Comparison of ENCODE assay signal across 8 cellular contexts in the genomic region with DNA sequence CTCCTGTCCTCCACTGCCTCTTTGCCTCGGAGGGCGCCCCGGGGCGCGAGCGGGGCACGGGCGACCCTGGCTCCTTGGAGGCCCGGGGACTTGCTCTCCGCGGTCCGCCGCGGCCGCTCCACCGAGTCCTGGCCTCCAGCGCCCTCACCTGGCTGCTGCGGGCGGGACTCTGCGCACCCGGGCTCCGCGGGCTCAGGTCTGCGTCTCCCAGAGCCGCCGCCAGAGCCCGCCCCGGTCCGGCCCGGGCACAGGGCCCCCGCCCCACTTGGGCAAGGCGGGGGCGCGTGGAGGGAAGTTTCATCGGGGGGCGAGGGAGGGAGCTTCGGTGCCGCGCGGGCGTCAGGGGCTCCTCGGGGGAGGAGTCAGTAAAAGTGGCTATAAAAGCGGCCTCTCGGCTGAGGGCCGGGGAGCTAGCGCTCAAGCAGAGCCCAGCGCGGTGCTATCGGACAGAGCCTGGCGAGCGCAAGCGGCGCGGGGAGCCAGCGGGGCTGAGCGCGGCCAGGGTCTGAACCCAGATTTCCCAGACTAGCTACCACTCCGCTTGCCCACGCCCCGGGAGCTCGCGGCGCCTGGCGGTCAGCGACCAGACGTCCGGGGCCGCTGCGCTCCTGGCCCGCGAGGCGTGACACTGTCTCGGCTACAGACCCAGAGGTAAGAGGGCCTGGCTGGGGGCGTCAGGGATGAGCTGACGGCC. TPM values are rescaled to one million over a fixed set of nuclear protein-coding genes. Genes with fewer than 3 reads are reported as not detected.
DNase-seq lines count a peak whose midpoint lies in the region; ATAC-seq and TF ChIP-seq lines count a peak whose summit lies in the region.

A gene with protein sequence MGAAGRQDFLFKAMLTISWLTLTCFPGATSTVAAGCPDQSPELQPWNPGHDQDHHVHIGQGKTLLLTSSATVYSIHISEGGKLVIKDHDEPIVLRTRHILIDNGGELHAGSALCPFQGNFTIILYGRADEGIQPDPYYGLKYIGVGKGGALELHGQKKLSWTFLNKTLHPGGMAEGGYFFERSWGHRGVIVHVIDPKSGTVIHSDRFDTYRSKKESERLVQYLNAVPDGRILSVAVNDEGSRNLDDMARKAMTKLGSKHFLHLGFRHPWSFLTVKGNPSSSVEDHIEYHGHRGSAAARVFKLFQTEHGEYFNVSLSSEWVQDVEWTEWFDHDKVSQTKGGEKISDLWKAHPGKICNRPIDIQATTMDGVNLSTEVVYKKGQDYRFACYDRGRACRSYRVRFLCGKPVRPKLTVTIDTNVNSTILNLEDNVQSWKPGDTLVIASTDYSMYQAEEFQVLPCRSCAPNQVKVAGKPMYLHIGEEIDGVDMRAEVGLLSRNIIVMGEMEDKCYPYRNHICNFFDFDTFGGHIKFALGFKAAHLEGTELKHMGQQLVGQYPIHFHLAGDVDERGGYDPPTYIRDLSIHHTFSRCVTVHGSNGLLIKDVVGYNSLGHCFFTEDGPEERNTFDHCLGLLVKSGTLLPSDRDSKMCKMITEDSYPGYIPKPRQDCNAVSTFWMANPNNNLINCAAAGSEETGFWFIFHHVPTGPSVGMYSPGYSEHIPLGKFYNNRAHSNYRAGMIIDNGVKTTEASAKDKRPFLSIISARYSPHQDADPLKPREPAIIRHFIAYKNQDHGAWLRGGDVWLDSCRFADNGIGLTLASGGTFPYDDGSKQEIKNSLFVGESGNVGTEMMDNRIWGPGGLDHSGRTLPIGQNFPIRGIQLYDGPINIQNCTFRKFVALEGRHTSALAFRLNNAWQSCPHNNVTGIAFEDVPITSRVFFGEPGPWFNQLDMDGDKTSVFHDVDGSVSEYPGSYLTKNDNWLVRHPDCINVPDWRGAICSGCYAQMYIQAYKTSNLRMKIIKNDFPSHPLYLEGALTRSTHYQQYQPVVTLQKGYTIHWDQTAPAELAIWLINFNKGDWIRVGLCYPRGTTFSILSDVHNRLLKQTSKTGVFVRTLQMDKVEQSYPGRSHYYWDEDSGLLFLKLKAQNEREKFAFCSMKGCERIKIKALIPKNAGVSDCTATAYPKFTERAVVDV (N-terminal part only) (plus strand): TSS at position 407 of the 694 bp plus-strand sequence. CDS start 94,510 bp downstream, outside the sequence.

- intact Hi-C loops in activated T-helper 1 cell treated with anti-CD3 and anti-CD28 coated beads, Interleukin-12 subunit alpha, Interleukin-12 subunit beta, Interleukin-2, Interleukin-4 antibody, amounts not matched to agents 30 ng/mL and 10 ng/mL and 1 ng/mL, durations not matched to agents 14 hours and 24 hours and 36 hours (cut with micrococcal nuclease) = loop anchor here (5.0 to 10.0 kb wide), 3 partner anchors 76 to 488 kb away; no protein-coding TSS in a partner anchor
- intact Hi-C loops in testis (cut with DNase I; ENCODE audit: low total_unique reads) = loop anchor here (5.0 kb wide), 2 partner anchors 207 to 322 kb away; no protein-coding TSS in a partner anchor

- no peak for ATAC-seq in GM21717 (IDR thresholded peaks at IDR 0.05; ENCODE audit: unreplicated experiment)

- peak within 1 kb of the TSS; percentile 66 for H3K4me3 Mint-ChIP-seq in activated T-helper 1 cell treated with anti-CD3 and anti-CD28 coated beads, Interleukin-12 subunit alpha, Interleukin-12 subunit beta, Interleukin-2, Interleukin-4 antibody, amounts not matched to agents 30 ng/mL and 10 ng/mL and 1 ng/mL, durations not matched to agents 14 hours and 24 hours and 36 hours
- H3K4me3 Mint-ChIP-seq in nephron = peak within 1 kb of the TSS; percentile 79 to 89 (median 84)

- H3K27me3 ChIP-seq in BE2C (peaks cover 39% of the 10 kb centered on the region), testis (no peaks in the 10 kb centered on the region)

- H3K27me3 Mint-ChIP-seq in activated T-helper 1 cell treated with anti-CD3 and anti-CD28 coated beads, Interleukin-12 subunit alpha, Interleukin-12 subunit beta, Interleukin-2, Interleukin-4 antibody, amounts not matched to agents 30 ng/mL and 10 ng/mL and 1 ng/mL, durations not matched to agents 14 hours and 24 hours and 36 hours (ENCODE audit: insufficient read depth) = peaks cover 53% of the 10 kb centered on the region
- peaks cover 67% of the 10 kb centered on the region for H3K27me3 Mint-ChIP-seq in nephron (ENCODE audit: low read depth)

- H3K36me3 Mint-ChIP-seq in activated T-helper 1 cell treated with anti-CD3 and anti-CD28 coated beads, Interleukin-12 subunit alpha, Interleukin-12 subunit beta, Interleukin-2, Interleukin-4 antibody, amounts not matched to agents 30 ng/mL and 10 ng/mL and 1 ng/mL, durations not matched to agents 14 hours and 24 hours and 36 hours (ENCODE audit: low read depth) = no peaks in the 10 kb centered on the region
- no peaks in the 10 kb centered on the region for H3K36me3 Mint-ChIP-seq in nephron (ENCODE audit: low read depth)

- H3K4me1 Mint-ChIP-seq in activated T-helper 1 cell treated with anti-CD3 and anti-CD28 coated beads, Interleukin-12 subunit alpha, Interleukin-12 subunit beta, Interleukin-2, Interleukin-4 antibody, amounts not matched to agents 30 ng/mL and 10 ng/mL and 1 ng/mL, durations not matched to agents 14 hours and 24 hours and 36 hours (ENCODE audit: low read depth) = peaks cover 17% of the 10 kb centered on the region
- H3K4me1 Mint-ChIP-seq in nephron = peaks cover 37% of the 10 kb centered on the region

- H3K36me3 ChIP-seq in BE2C (no peaks in the 10 kb centered on the region), testis (ENCODE audit: low read depth, missing control alignments) (no peaks in the 10 kb centered on the region)

- 0 to 1% methylated on average over 2 to 72 of the region's 75 CpGs for WGBS in testis, 2 donors

- H3K27ac ChIP-seq in testis = no peak within 1 kb of the TSS

- no peaks in the 10 kb centered on the region for H3K9me3 ChIP-seq in BE2C
- H3K9me3 ChIP-seq in testis = no peaks in the 10 kb centered on the region

- TF ChIP-seq CTCF in BE2C (IDR thresholded peaks at IDR 0.05; ENCODE audit: low read depth, low read length) (peak; percentile 56), foreskin fibroblast (IDR thresholded peaks at IDR 0.05; ENCODE audit: low read depth, low read length) (peak; percentile 80), nephron (IDR thresholded peaks at IDR 0.05; ENCODE audit: unreplicated experiment in 3 of 3) (peak; percentile 82 to 90 (median 88)), testis (IDR thresholded peaks at IDR 0.05) (peak; percentile 77 to 89 (median 86))

- no peak for TF ChIP-seq POLR2A in testis (IDR thresholded peaks at IDR 0.05)

- H3K4me3 ChIP-seq in BE2C (ENCODE audit: low read depth, low read length) (peak within 1 kb of the TSS; percentile 45), foreskin fibroblast (ENCODE audit: low read depth in 1 of 2, low read length in 2 of 2) (peak within 1 kb of the TSS; percentile 82 to 94), testis (peak within 1 kb of the TSS; percentile 44 to 56)

- no peaks in the 10 kb centered on the region for H3K9me3 Mint-ChIP-seq in activated T-helper 1 cell treated with anti-CD3 and anti-CD28 coated beads, Interleukin-12 subunit alpha, Interleukin-12 subunit beta, Interleukin-2, Interleukin-4 antibody, amounts not matched to agents 30 ng/mL and 10 ng/mL and 1 ng/mL, durations not matched to agents 14 hours and 24 hours and 36 hours
- H3K9me3 Mint-ChIP-seq in nephron = no peaks in the 10 kb centered on the region

- DNase-seq in BE2C (peak; percentile 84), GOT3 (lab: John Stamatoyannopoulos, UW) (peak; percentile 39), NCI-H526 treated with DMSO at 0.1 percent for 48 hours (lab: John Stamatoyannopoulos, UW) (peak; percentile 40), foreskin fibroblast (peak; percentile 75 to 91), testis (peak; percentile 87)
- DNase-seq in activated T-helper 1 cell treated with anti-CD3 and anti-CD28 coated beads, Interleukin-12 subunit alpha, Interleukin-12 subunit beta, Interleukin-2, Interleukin-4 antibody, amounts not matched to agents 30 ng/mL and 10 ng/mL and 1 ng/mL, durations not matched to agents 14 hours and 24 hours and 36 hours (ENCODE audit: low spot score) = peak; percentile 35

- H3K4me1 ChIP-seq in BE2C = no peaks in the 10 kb centered on the region
- no peaks in the 10 kb centered on the region for H3K4me1 ChIP-seq in testis

- H3K27ac Mint-ChIP-seq in activated T-helper 1 cell treated with anti-CD3 and anti-CD28 coated beads, Interleukin-12 subunit alpha, Interleukin-12 subunit beta, Interleukin-2, Interleukin-4 antibody, amounts not matched to agents 30 ng/mL and 10 ng/mL and 1 ng/mL, durations not matched to agents 14 hours and 24 hours and 36 hours = no peak within 1 kb of the TSS
- no peak within 1 kb of the TSS for H3K27ac Mint-ChIP-seq in nephron

RNA-seq across cellular contexts. Expression of the gene that starts here (rescaled TPM):
- polyA plus RNA-seq in BE2C (2012; ENCODE audit: insufficient read depth, insufficient read length, low read depth) = 6.1 TPM
- total RNA-seq in activated T-helper 1 cell treated with anti-CD3 and anti-CD28 coated beads, Interleukin-12 subunit alpha, Interleukin-12 subunit beta, Interleukin-2, Interleukin-4 antibody, amounts not matched to agents 30 ng/mL and 10 ng/mL and 1 ng/mL, durations not matched to agents 14 hours and 24 hours and 36 hours = 0.03 and 0.05 TPM in 2 replicates
- 10 to 100 TPM in 1 of 2 donors, 1 to 10 TPM in 1; 8.3 to 21.5 TPM for total RNA-seq in testis
- polyA plus RNA-seq in testis (ENCODE audit: insufficient read depth, low read depth, low replicate concordance) = 7.5 TPM

Comparison
In these comparisons a context has a peak if more than half of its experiments do, and no peak if none do; other contexts are left out.
1. Peak in DNase-seq in activated T-helper 1 cell treated with anti-CD3 and anti-CD28 coated beads, Interleukin-12 subunit alpha, Interleukin-12 subunit beta, Interleukin-2, Interleukin-4 antibody, amounts not matched to agents 30 ng/mL and 10 ng/mL and 1 ng/mL, durations not matched to agents 14 hours and 24 hours and 36 hours; RNA of the gene not detected or under 1 TPM.
2. DNase-seq: peak in every context shown above with its lines; median percentile 87 in testis; 84 in BE2C; 83 in foreskin fibroblast; 40 in NCI-H526 treated with DMSO at 0.1 percent for 48 hours; 39 in GOT3; 35 in activated T-helper 1 cell treated with anti-CD3 and anti-CD28 coated beads, Interleukin-12 subunit alpha, Interleukin-12 subunit beta, Interleukin-2, Interleukin-4 antibody, amounts not matched to agents 30 ng/mL and 10 ng/mL and 1 ng/mL, durations not matched to agents 14 hours and 24 hours and 36 hours.